In genomic region chr15:76994001-76994400, GRCh38 we compare ENCODE assay signal across 10 cellular contexts. TPM values are rescaled to one million over a fixed set of nuclear protein-coding genes. Genes with fewer than 3 reads are reported as not detected.
DNase-seq lines count a peak whose midpoint lies in the region; ATAC-seq and TF ChIP-seq lines count a peak whose summit lies in the region.
"Had no signal": no experiment of that assay in that cellular context is flagged by ENCODE, and none has a peak within 500 bp of the region (broad histone marks: within the 10 kb centered on the region; RNA-seq: fewer than 3 reads in every experiment).

No MANE protein-coding gene starts in this region.

- no peaks in the 10 kb centered on the region for H3K36me3 ChIP-seq in OCI-LY3 (replicated peaks; ENCODE audit: low read depth, low read length)

- no peaks in the 10 kb centered on the region for H3K9me3 ChIP-seq in OCI-LY3 (ENCODE audit: insufficient read depth, low read length)

- peaks cover 73% of the 10 kb centered on the region for H3K4me1 Mint-ChIP-seq in stimulated activated naive CD8-positive, alpha-beta T cell treated with anti-CD3 and anti-CD28 coated beads, Interleukin-15, amount 100 ng/mL, for 72 hours

- H3K9ac ChIP-seq in OCI-LY3 (ENCODE audit: low read length) = peak overlapping the region; percentile 77; the same call in 1 of the 2 replicates

- no peak for TF ChIP-seq CTCF in OCI-LY3 (IDR thresholded peaks at IDR 0.05; ENCODE audit: low read depth, low read length)

- no peaks in the 10 kb centered on the region for H3K27me3 ChIP-seq in OCI-LY3 (ENCODE audit: low read depth, low read length)

- intact Hi-C loops in left cardiac atrium (cut with DNase I) = no loop called here

- H4K20me1 ChIP-seq in OCI-LY3 (ENCODE audit: insufficient read depth, low read length) = no peaks in the 10 kb centered on the region

- peak overlapping the region; percentile 88 for H3K4me2 ChIP-seq in OCI-LY3 (ENCODE audit: low read length)
- H3K4me2 ChIP-seq: PC-9 had no signal

- peak overlapping the region; percentile 98 for H3K27ac Mint-ChIP-seq in stimulated activated naive CD8-positive, alpha-beta T cell treated with anti-CD3 and anti-CD28 coated beads, Interleukin-15, amount 100 ng/mL, for 72 hours

- no peak overlapping the region; the same call in 1 of the 2 replicates for H2AFZ ChIP-seq in OCI-LY3 (ENCODE audit: low read depth, low read length)
- H2AFZ ChIP-seq: PC-9 had no signal

- H3K27ac ChIP-seq in OCI-LY3 (ENCODE audit: low read length) = peak overlapping the region; percentile 84
- H3K27ac ChIP-seq: PC-9 had no signal

- peaks cover 18% of the 10 kb centered on the region for H3K79me2 ChIP-seq in OCI-LY3 (ENCODE audit: low read length)

- ATAC-seq in left cardiac atrium (peak in 1 of 2 donors; percentile 45), GM21825 (IDR thresholded peaks at IDR 0.05; ENCODE audit: unreplicated experiment) (no peak)
- peak; percentile 54 for ATAC-seq in stimulated activated naive CD8-positive, alpha-beta T cell treated with anti-CD3 and anti-CD28 coated beads, Interleukin-15, amount 100 ng/mL, for 72 hours

- peak overlapping the region; percentile 77 for H3K4me3 ChIP-seq in OCI-LY3 (ENCODE audit: low read length)
- H3K4me3 ChIP-seq: PC-9 had no signal

- peak overlapping the region; percentile 99 for H3K4me3 Mint-ChIP-seq in stimulated activated naive CD8-positive, alpha-beta T cell treated with anti-CD3 and anti-CD28 coated beads, Interleukin-15, amount 100 ng/mL, for 72 hours

- peak; percentile 44 for DNase-seq in activated T-cell treated with anti-CD3 and anti-CD28 coated beads for 1 hour (ENCODE audit: low read depth)
- DNase-seq in left cardiac atrium = peak; percentile 64
- peak; percentile 47 to 66 for DNase-seq in stimulated activated naive CD8-positive, alpha-beta T cell treated with anti-CD3 and anti-CD28 coated beads, Interleukin-15, amount 100 ng/mL, for 72 hours
- DNase-seq in medulla oblongata (ENCODE audit: extremely low spot score) = no peak
- DNase-seq in NCI-H446 (lab: John Stamatoyannopoulos, UW) = no peak
- DNase-seq in NCI-H146 treated with DMSO at 0.1 percent for 48 hours (lab: John Stamatoyannopoulos, UW; ENCODE audit: unreplicated experiment) = no peak
- DNase-seq: caudate nucleus had no signal

- no peaks in the 10 kb centered on the region for H3K27me3 Mint-ChIP-seq in stimulated activated naive CD8-positive, alpha-beta T cell treated with anti-CD3 and anti-CD28 coated beads, Interleukin-15, amount 100 ng/mL, for 72 hours

- peaks cover 79% of the 10 kb centered on the region for H3K4me1 ChIP-seq in OCI-LY3 (ENCODE audit: low read length)

- H3K9me3 Mint-ChIP-seq in stimulated activated naive CD8-positive, alpha-beta T cell treated with anti-CD3 and anti-CD28 coated beads, Interleukin-15, amount 100 ng/mL, for 72 hours = no peaks in the 10 kb centered on the region

RNA-seq across cellular contexts. Expression of gene PSTPIP1, which starts 0.9 kb away (rescaled TPM):
- 10 to 100 TPM in 1 of 2 donors, 1 to 10 TPM in 1; 6.1 to 14.1 TPM for total RNA-seq in left cardiac atrium
- total RNA-seq: PC-9 had no signal

Comparison
In these comparisons a context has a peak if more than half of its experiments do, and no peak if none do; other contexts are left out.
1. DNase-seq: peak in activated T-cell treated with anti-CD3 and anti-CD28 coated beads for 1 hour (single experiment), left cardiac atrium (single experiment) and stimulated activated naive CD8-positive, alpha-beta T cell treated with anti-CD3 and anti-CD28 coated beads, Interleukin-15, amount 100 ng/mL, for 72 hours (2 of 2); none in medulla oblongata (single experiment), NCI-H446 (0 of 2) and NCI-H146 treated with DMSO at 0.1 percent for 48 hours (single experiment).